ENCODE assay signal across 24 cellular contexts in genomic region chr2:176356251-176356650, GRCh38.
"Had no signal": no experiment of that assay in that cellular context is flagged by ENCODE, and none has a peak within 500 bp of the region (broad histone marks: within the 10 kb centered on the region; RNA-seq: fewer than 3 reads in every experiment).

No MANE protein-coding gene starts in this region.

- H3K4me3 ChIP-seq: heart right ventricle, sigmoid colon, smooth muscle cell, stomach, transverse colon had no signal

- H3K4me1 Mint-ChIP-seq: activated B cell treated with CpG ODN at 0.5 μM for 24 hours; activated CD4-positive, alpha-beta T cell treated with anti-CD3 and anti-CD28 coated beads for 36 hours; activated naive CD8-positive, alpha-beta T cell treated with anti-CD3 and anti-CD28 coated beads for 36 hours; stimulated activated memory B cell treated with anti-CD40 and anti-IgM and Interleukin-4, amounts not matched to agents 10 μg/mL and 1 μg/mL and 100 μg/mL, for 72 hours had no signal

- H3K36me3 ChIP-seq: heart right ventricle, sigmoid colon, stomach, transverse colon had no signal

- H3K4me2 ChIP-seq: smooth muscle cell had no signal

- H3K27ac ChIP-seq: heart right ventricle, sigmoid colon, stomach, transverse colon had no signal

- H3K4me1 ChIP-seq: heart right ventricle, sigmoid colon, stomach, transverse colon had no signal

- FAIRE-seq: urothelium cell line had no signal

- H3K27me3 Mint-ChIP-seq: dendritic cell treated with granulocyte-macrophage colony-stimulating factor and Interleukin-4, amounts not matched to agents 40 ng/mL and 50 ng/mL, for 4 days; progenitor cell of endocrine pancreas; T-helper 17 cell had no signal

- H3K4me3 Mint-ChIP-seq: activated B cell treated with CpG ODN at 0.5 μM for 24 hours; activated CD4-positive, alpha-beta T cell treated with anti-CD3 and anti-CD28 coated beads for 36 hours; activated naive CD8-positive, alpha-beta T cell treated with anti-CD3 and anti-CD28 coated beads for 36 hours; dendritic cell treated with granulocyte-macrophage colony-stimulating factor and Interleukin-4, amounts not matched to agents 40 ng/mL and 50 ng/mL, for 4 days; naive thymus-derived CD4-positive, alpha-beta T cell; neural crest cell; stimulated activated memory B cell treated with anti-CD40 and anti-IgM and Interleukin-4, amounts not matched to agents 10 μg/mL and 1 μg/mL and 100 μg/mL, for 72 hours; T-helper 17 cell had no signal

- H3K9me3 ChIP-seq: heart right ventricle, sigmoid colon, stomach, transverse colon had no signal

- ATAC-seq: activated CD4-positive, alpha-beta T cell treated with anti-CD3 and anti-CD28 coated beads for 36 hours; heart right ventricle; left cardiac atrium; naive thymus-derived CD4-positive, alpha-beta T cell; stimulated activated memory B cell treated with anti-CD40 and anti-IgM and Interleukin-4, amounts not matched to agents 10 μg/mL and 1 μg/mL and 100 μg/mL, for 72 hours; T-helper 17 cell had no signal

- H3K27ac Mint-ChIP-seq: activated B cell treated with CpG ODN at 0.5 μM for 24 hours; activated CD4-positive, alpha-beta T cell treated with anti-CD3 and anti-CD28 coated beads for 36 hours; activated naive CD8-positive, alpha-beta T cell treated with anti-CD3 and anti-CD28 coated beads for 36 hours; dendritic cell treated with granulocyte-macrophage colony-stimulating factor and Interleukin-4, amounts not matched to agents 40 ng/mL and 50 ng/mL, for 4 days; naive thymus-derived CD4-positive, alpha-beta T cell; progenitor cell of endocrine pancreas; stimulated activated memory B cell treated with anti-CD40 and anti-IgM and Interleukin-4, amounts not matched to agents 10 μg/mL and 1 μg/mL and 100 μg/mL, for 72 hours; T-helper 17 cell had no signal

- H3K27me3 ChIP-seq: heart right ventricle, sigmoid colon, stomach, transverse colon had no signal

- DNase-seq: activated B cell treated with CpG ODN at 0.5 μM for 24 hours; activated CD4-positive, alpha-beta T cell treated with anti-CD3 and anti-CD28 coated beads for 36 hours; activated CD4-positive, alpha-beta T cell treated with anti-CD3 and anti-CD28 coated beads, Interleukin-2, amount 50 U/mL, for 4 hours; activated naive CD4-positive, alpha-beta T cell treated with Interleukin-2 at 50 U/mL for 16 hours; activated naive CD8-positive, alpha-beta T cell treated with anti-CD3 and anti-CD28 coated beads for 36 hours; activated T-cell treated with anti-CD3 and anti-CD28 coated beads, Interleukin-2, amount 50 U/mL, for 48 hours; amygdala; effector CD4-positive, alpha-beta T cell; heart right ventricle; islet precursor cell; left cardiac atrium; naive thymus-derived CD4-positive, alpha-beta T cell; retina; sigmoid colon; stimulated activated CD4-positive, alpha-beta T cell treated with anti-CD3 and anti-CD28 coated beads, Interleukin-15, amount 100 ng/mL, for 24 hours; stomach; T-helper 17 cell; transverse colon had no signal
